26 cellular contexts compared by ENCODE assay signal in genomic region chr4:181684310-181684709, GRCh38.
A peak's percentile ranks its signal among the peaks of the same experiment; 100 is the strongest.
DNase-seq lines count a peak whose midpoint lies in the region; ATAC-seq, FAIRE-seq and TF ChIP-seq lines count a peak whose summit lies in the region.
"Had no signal": no experiment of that assay in that cellular context is flagged by ENCODE, and none has a peak within 500 bp of the region (broad histone marks: within the 10 kb centered on the region; RNA-seq: fewer than 3 reads in every experiment).

No MANE protein-coding gene starts in this region.

- POLR2A ChIA-PET in naive thymus-derived CD4-positive, alpha-beta T cell (lab: Charles Lee): no interaction called here

- no peak overlapping the region for H3K4me3 Mint-ChIP-seq in astrocyte (ENCODE audit: unreplicated experiment)
- H3K4me3 Mint-ChIP-seq in naive thymus-derived CD4-positive, alpha-beta T cell: no peak overlapping the region
- H3K4me3 Mint-ChIP-seq: activated T-helper 1 cell treated with anti-CD3 and anti-CD28 coated beads, Interleukin-12 subunit alpha, Interleukin-12 subunit beta, Interleukin-2, Interleukin-4 antibody, amounts not matched to agents 30 ng/mL and 10 ng/mL and 1 ng/mL, durations not matched to agents 14 hours and 24 hours and 36 hours; endodermal cell; GM23338; naive thymus-derived CD8-positive, alpha-beta T cell; WTC11 had no signal

- ATAC-seq in HG03045 (IDR thresholded peaks at IDR 0.05; ENCODE audit: unreplicated experiment) (no peak), HG02884 (IDR thresholded peaks at IDR 0.05; ENCODE audit: unreplicated experiment) (no peak)
- ATAC-seq in naive thymus-derived CD4-positive, alpha-beta T cell: no peak
- ATAC-seq: GM23338; naive thymus-derived CD8-positive, alpha-beta T cell; Panc1; WTC11 had no signal

- H2AFZ ChIP-seq in ACC112 (ENCODE audit: low read length, unreplicated experiment) (no peak overlapping the region), astrocyte (ENCODE audit: low read depth, low read length) (no peak overlapping the region)
- H2AFZ ChIP-seq: GM23338 had no signal

- H3K27me3 Mint-ChIP-seq in astrocyte (ENCODE audit: low read depth, unreplicated experiment): no peaks in the 10 kb centered on the region
- no peaks in the 10 kb centered on the region for H3K27me3 Mint-ChIP-seq in naive thymus-derived CD4-positive, alpha-beta T cell
- H3K27me3 Mint-ChIP-seq: naive thymus-derived CD8-positive, alpha-beta T cell had no signal

- H3K4me1 ChIP-seq in ACC112 (ENCODE audit: control insufficient read depth, insufficient read depth, low read length, unreplicated experiment): peaks cover 70% of the 10 kb centered on the region
- H3K4me1 ChIP-seq in astrocyte (ENCODE audit: insufficient read depth, low read length): peaks cover 61% of the 10 kb centered on the region
- no peaks in the 10 kb centered on the region for H3K4me1 ChIP-seq in naive thymus-derived CD4-positive, alpha-beta T cell (ENCODE audit: control insufficient read depth in 2 of 2, insufficient read depth in 2 of 2, low read length in 2 of 2)
- H3K4me1 ChIP-seq: ascending aorta, esophagus muscularis mucosa had no signal

- H3K27ac ChIP-seq in ACC112 (ENCODE audit: low read depth, low read length) (peak overlapping the region; percentile 98), astrocyte (ENCODE audit: low read depth, low read length) (peak overlapping the region; percentile 98)
- H3K27ac ChIP-seq in naive thymus-derived CD4-positive, alpha-beta T cell (ENCODE audit: low read depth, low read length): no peak overlapping the region
- H3K27ac ChIP-seq: ascending aorta, BLaER1, esophagus muscularis mucosa had no signal

- FAIRE-seq in astrocyte (lab: Jason Lieb, UNC): peak; percentile 34

- H3K4me3 ChIP-seq in ACC112 (ENCODE audit: low read depth, low read length) (no peak overlapping the region), astrocyte (ENCODE audit: insufficient read depth, low read depth, low read length) (no peak overlapping the region)
- H3K4me3 ChIP-seq in naive thymus-derived CD4-positive, alpha-beta T cell (ENCODE audit: low read length): no peak overlapping the region
- H3K4me3 ChIP-seq: ascending aorta, BLaER1, esophagus muscularis mucosa, GM23338 had no signal

- peaks cover 49% of the 10 kb centered on the region for H3K4me1 Mint-ChIP-seq in astrocyte (ENCODE audit: low read depth, unreplicated experiment)
- H3K4me1 Mint-ChIP-seq in naive thymus-derived CD4-positive, alpha-beta T cell: no peaks in the 10 kb centered on the region

- no peaks in the 10 kb centered on the region for H3K9me3 ChIP-seq in astrocyte (ENCODE audit: insufficient read depth, low read depth, low read length)
- no peaks in the 10 kb centered on the region for H3K9me3 ChIP-seq in naive thymus-derived CD4-positive, alpha-beta T cell (ENCODE audit: control insufficient read depth in 2 of 3, low read length in 3 of 3)
- H3K9me3 ChIP-seq: ascending aorta, esophagus muscularis mucosa had no signal

- peak overlapping the region; percentile 47 for H3K9ac ChIP-seq in astrocyte (ENCODE audit: low read length)
- H3K9ac ChIP-seq: BLaER1 had no signal

- no peak for TF ChIP-seq CTCF in astrocyte (IDR thresholded peaks at IDR 0.05; ENCODE audit: insufficient read depth, low read depth, low read length)

- DNase-seq in GM04504 (ENCODE audit: low read depth) (peak; percentile 36), astrocyte (ENCODE audit: low read depth) (peak; percentile 84), fibroblast of peridontal ligament (ENCODE audit: extremely low read depth) (peak; percentile 87)
- no peak for DNase-seq in effector CD4-positive, alpha-beta T cell
- DNase-seq in naive thymus-derived CD4-positive, alpha-beta T cell: no peak
- DNase-seq: activated naive CD4-positive, alpha-beta T cell treated with anti-CD3 and anti-CD28 coated beads, Interleukin-2, amount 50 U/mL, for 16 hours; Calu3; endodermal cell; mesendoderm; naive thymus-derived CD8-positive, alpha-beta T cell; NCI-H187 treated with DMSO at 0.1 percent for 48 hours; NCI-H526 treated with DMSO at 0.1 percent for 48 hours; occipital lobe; SIG-M5; SW 1271; T1000 had no signal

- no peaks in the 10 kb centered on the region for H3K9me3 Mint-ChIP-seq in astrocyte (ENCODE audit: unreplicated experiment)
- peaks cover 0 to 10% (median 0%) of the 10 kb centered on the region in 11 donors for H3K9me3 Mint-ChIP-seq in naive thymus-derived CD4-positive, alpha-beta T cell
- H3K9me3 Mint-ChIP-seq: activated T-helper 1 cell treated with anti-CD3 and anti-CD28 coated beads, Interleukin-12 subunit alpha, Interleukin-12 subunit beta, Interleukin-2, Interleukin-4 antibody, amounts not matched to agents 30 ng/mL and 10 ng/mL and 1 ng/mL, durations not matched to agents 14 hours and 24 hours and 36 hours; endodermal cell; GM23338; WTC11 had no signal

- peak overlapping the region; percentile 90 for H3K27ac Mint-ChIP-seq in astrocyte (ENCODE audit: unreplicated experiment)
- no peak overlapping the region for H3K27ac Mint-ChIP-seq in naive thymus-derived CD4-positive, alpha-beta T cell
- H3K27ac Mint-ChIP-seq: activated T-helper 1 cell treated with anti-CD3 and anti-CD28 coated beads, Interleukin-12 subunit alpha, Interleukin-12 subunit beta, Interleukin-2, Interleukin-4 antibody, amounts not matched to agents 30 ng/mL and 10 ng/mL and 1 ng/mL, durations not matched to agents 14 hours and 24 hours and 36 hours; endodermal cell; GM23338; naive thymus-derived CD8-positive, alpha-beta T cell; WTC11 had no signal

- no peaks in the 10 kb centered on the region for H3K36me3 ChIP-seq in ACC112 (ENCODE audit: insufficient read depth, low read length)
- H3K36me3 ChIP-seq in astrocyte (ENCODE audit: insufficient read depth, low read length): no peaks in the 10 kb centered on the region
- no peaks in the 10 kb centered on the region for H3K36me3 ChIP-seq in naive thymus-derived CD4-positive, alpha-beta T cell (ENCODE audit: control insufficient read depth in 2 of 3, insufficient read depth in 3 of 3, low read length in 3 of 3)
- H3K36me3 ChIP-seq: ascending aorta, BLaER1, esophagus muscularis mucosa had no signal

- H3K36me3 Mint-ChIP-seq in astrocyte (ENCODE audit: low read depth, unreplicated experiment): no peaks in the 10 kb centered on the region
- H3K36me3 Mint-ChIP-seq in naive thymus-derived CD4-positive, alpha-beta T cell: no peaks in the 10 kb centered on the region
- H3K36me3 Mint-ChIP-seq: naive thymus-derived CD8-positive, alpha-beta T cell had no signal

- H4K20me1 ChIP-seq in astrocyte (ENCODE audit: insufficient read depth, low read length): no peaks in the 10 kb centered on the region
- H4K20me1 ChIP-seq: BLaER1 had no signal

- H3K79me2 ChIP-seq in ACC112 (ENCODE audit: control insufficient read depth, insufficient read depth, low read length, unreplicated experiment) (no peaks in the 10 kb centered on the region), astrocyte (ENCODE audit: insufficient read depth, low read length) (no peaks in the 10 kb centered on the region)

- no peak overlapping the region for H3K4me2 ChIP-seq in astrocyte (ENCODE audit: low read length)
- H3K4me2 ChIP-seq: BLaER1, GM23338 had no signal

- CTCF ChIA-PET in naive thymus-derived CD4-positive, alpha-beta T cell (lab: Charles Lee): no interaction called here

- no peaks in the 10 kb centered on the region for H3K27me3 ChIP-seq in ACC112 (ENCODE audit: insufficient read depth, low read length)
- H3K27me3 ChIP-seq in astrocyte (ENCODE audit: insufficient read depth, low read length): no peaks in the 10 kb centered on the region
- no peaks in the 10 kb centered on the region for H3K27me3 ChIP-seq in naive thymus-derived CD4-positive, alpha-beta T cell (ENCODE audit: control insufficient read depth in 2 of 2, insufficient read depth in 2 of 2, low read length in 2 of 2)
- H3K27me3 ChIP-seq: ascending aorta, BLaER1, esophagus muscularis mucosa had no signal

- intact Hi-C loops in naive thymus-derived CD4-positive, alpha-beta T cell (cut with micrococcal nuclease): no loop called here

Comparison
In these comparisons a context has a peak if more than half of its experiments do, and no peak if none do; other contexts are left out.
1. DNase-seq: peak in GM04504 (single experiment), astrocyte (single experiment) and fibroblast of peridontal ligament (single experiment); none in effector CD4-positive, alpha-beta T cell (single experiment) and naive thymus-derived CD4-positive, alpha-beta T cell (0 of 9).